ENCODE assay signal across 23 cellular contexts in the genomic region with DNA sequence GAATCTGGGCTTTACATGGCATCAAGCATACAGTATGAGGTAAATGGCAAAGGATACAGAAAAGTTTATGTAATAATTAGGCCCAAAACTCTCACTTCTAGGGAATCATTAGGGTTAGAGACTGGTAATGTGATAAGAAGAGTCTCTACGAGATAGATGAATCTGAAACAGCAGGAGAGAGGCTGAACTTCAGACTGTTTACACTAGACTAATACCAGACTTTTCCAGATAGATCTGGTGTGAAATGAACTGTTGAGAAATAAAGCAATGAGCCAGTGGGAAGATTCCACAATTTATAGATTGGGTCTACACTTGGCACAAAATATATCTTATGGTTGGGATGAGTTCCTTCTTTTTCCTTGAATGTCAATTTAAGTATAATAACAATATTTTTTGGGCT.
DNase-seq lines count a peak whose midpoint lies in the region; ATAC-seq, FAIRE-seq and TF ChIP-seq lines count a peak whose summit lies in the region.
"Had no signal": no experiment of that assay in that cellular context is flagged by ENCODE, and none has a peak within 500 bp of the region (broad histone marks: within the 10 kb centered on the region; RNA-seq: fewer than 3 reads in every experiment).

No MANE protein-coding gene starts in this region.

- CTCF ChIA-PET in K562 (lab: Yijun Ruan, JAX; ENCODE audit: low intra/inter-chr PET ratio) = no interaction called here

- H3K36me3 Mint-ChIP-seq in mesothelial cell of epicardium = no peaks in the 10 kb centered on the region
- no peaks in the 10 kb centered on the region for H3K36me3 Mint-ChIP-seq in GM23338 (ENCODE audit: low read depth)

- no peaks in the 10 kb centered on the region for H3K9me3 Mint-ChIP-seq in mesothelial cell of epicardium
- H3K9me3 Mint-ChIP-seq in GM23338 = no peaks in the 10 kb centered on the region
- H3K9me3 Mint-ChIP-seq: CD4-positive, alpha-beta T cell had no signal

- BruUV-seq in K562 (replicated peaks; lab: Mats Ljungman, UMichigan) = no TSS peak

- H4K20me1 ChIP-seq in K562 (replicated peaks; ENCODE audit: control insufficient read depth, insufficient read depth, low read length) (no peaks in the 10 kb centered on the region), GM23338 (replicated peaks; ENCODE audit: insufficient read depth) (no peaks in the 10 kb centered on the region)

- TF ChIP-seq POLR2A in K562 (conservative IDR thresholded peaks at IDR 0.05) = no peak
- TF ChIP-seq POLR2A in thyroid gland (IDR thresholded peaks at IDR 0.05) = no peak

- no peak for TF ChIP-seq RAD21 in K562 (CRISPR knock-in tag; conservative IDR thresholded peaks at IDR 0.05 in 1 of 2, IDR thresholded peaks at IDR 0.05 in 1 of 2)

- no peak for DNase-seq in K562 (ENCODE audit: extremely low read depth in 1 of 4, low spot score in 3 of 4)
- DNase-seq in mesothelial cell of epicardium (ENCODE audit: low spot score in 2 of 2, unreplicated experiment in 2 of 2) = no peak
- DNase-seq in thyroid gland = no peak
- DNase-seq in trophoblast cell = no peak
- DNase-seq in GM13977 (ENCODE audit: low spot score) = no peak
- DNase-seq in GM23338 (ENCODE audit: low spot score) = no peak
- DNase-seq: CD4-positive, alpha-beta T cell; COR-L47; DMS 273 treated with DMSO at 0.1 percent for 48 hours; DND-41; GOT3; HCEC 1CT; MG63; NCI-H1417; NCI-H1694 treated with DMSO at 0.1 percent for 48 hours; NCI-H2081 treated with DMSO at 0.1 percent for 48 hours; NCI-H2171 treated with DMSO at 0.1 percent for 48 hours; NCI-H524 treated with DMSO at 0.1 percent for 48 hours; Peyer's patch; SJCRH30 had no signal

- no peak overlapping the region for H3K4me2 ChIP-seq in K562 (ENCODE audit: insufficient read depth, low read length)
- H3K4me2 ChIP-seq in trophoblast cell (ENCODE audit: low read length) = no peak overlapping the region
- H3K4me2 ChIP-seq in GM23338 = no peak overlapping the region

- H2BK120ac ChIP-seq in trophoblast cell (ENCODE audit: insufficient read depth, low read length, poor library complexity) = no peak overlapping the region

- H3K79me1 ChIP-seq in trophoblast cell (ENCODE audit: low read length) = no peaks in the 10 kb centered on the region

- H3K9me3 ChIP-seq in K562 (replicated peaks; ENCODE audit: control insufficient read depth, insufficient read depth, low read depth, low read length) (no peaks in the 10 kb centered on the region), thyroid gland (no peaks in the 10 kb centered on the region), trophoblast cell (ENCODE audit: insufficient read depth, low read depth, low read length) (no peaks in the 10 kb centered on the region)
- H3K9me3 ChIP-seq: MG63, Peyer's patch, SJCRH30 had no signal

- FAIRE-seq in K562 (lab: Jason Lieb, UNC) (no peak), islet of Langerhans (lab: Jason Lieb, UNC) (peak; percentile 76)
- FAIRE-seq: GM12891, HTR-8/SVneo had no signal

- H3K27ac ChIP-seq in K562 (ENCODE audit: extremely low read depth, low read depth, low read length) (peak overlapping the region; percentile 53; the same call in 2 of the 3 replicates), thyroid gland (peak overlapping the region in 2 of 3 donors; percentile 7 to 18), trophoblast cell (ENCODE audit: low read depth, low read length) (no peak overlapping the region), GM23338 (ENCODE audit: low read depth) (no peak overlapping the region)
- H3K27ac ChIP-seq: Peyer's patch, SJCRH30 had no signal

- H3K79me2 ChIP-seq in K562 (ENCODE audit: control insufficient read depth, insufficient read depth, low read length) (peaks cover 62% of the 10 kb centered on the region), trophoblast cell (ENCODE audit: control insufficient read depth, insufficient read depth, low read length, poor library complexity) (no peaks in the 10 kb centered on the region), GM23338 (replicated peaks; ENCODE audit: insufficient read depth) (no peaks in the 10 kb centered on the region)

- H3K9ac ChIP-seq in K562 (ENCODE audit: insufficient read depth in 1 of 2, low read depth in 2 of 2, low read length in 2 of 2) (no peak overlapping the region), trophoblast cell (ENCODE audit: low read length) (no peak overlapping the region)

- H3K14ac ChIP-seq in trophoblast cell (ENCODE audit: low read length) = no peak overlapping the region

- no peaks in the 10 kb centered on the region for H3K27me3 ChIP-seq in K562 (ENCODE audit: control insufficient read depth in 2 of 2, insufficient read depth in 2 of 2, low read length in 2 of 2)
- no peaks in the 10 kb centered on the region for H3K27me3 ChIP-seq in thyroid gland
- no peaks in the 10 kb centered on the region for H3K27me3 ChIP-seq in trophoblast cell (ENCODE audit: insufficient read depth, low read length)
- no peaks in the 10 kb centered on the region for H3K27me3 ChIP-seq in GM23338 (ENCODE audit: insufficient read depth)
- H3K27me3 ChIP-seq: MG63, Peyer's patch, SJCRH30 had no signal

- H3K4me3 ChIP-seq in K562 (no peak overlapping the region), thyroid gland (replicated peaks in 1 of 3) (no peak overlapping the region), trophoblast cell (ENCODE audit: low read depth, low read length) (no peak overlapping the region), GM23338 (no peak overlapping the region)
- H3K4me3 ChIP-seq: MG63, Peyer's patch, SJCRH30 had no signal

- no peak overlapping the region for H2BK5ac ChIP-seq in trophoblast cell (ENCODE audit: low read depth, low read length, poor library complexity)

- H2BK12ac ChIP-seq in trophoblast cell (ENCODE audit: low read length) = no peak overlapping the region

- H3K36me3 ChIP-seq in K562 (ENCODE audit: control insufficient read depth, insufficient read depth, low read length) (peaks cover 42% of the 10 kb centered on the region), thyroid gland (no peaks in the 10 kb centered on the region), trophoblast cell (ENCODE audit: control insufficient read depth in 1 of 2, insufficient read depth in 2 of 2, low read length in 2 of 2) (no peaks in the 10 kb centered on the region), GM23338 (ENCODE audit: insufficient read depth) (no peaks in the 10 kb centered on the region)
- H3K36me3 ChIP-seq: MG63, Peyer's patch, SJCRH30 had no signal

- H3K27ac Mint-ChIP-seq in mesothelial cell of epicardium (peak overlapping the region; percentile 28), GM23338 (no peak overlapping the region; the same call in 1 of the 2 replicates)
- H3K27ac Mint-ChIP-seq: CD4-positive, alpha-beta T cell had no signal

- no peak overlapping the region for H4K91ac ChIP-seq in trophoblast cell (ENCODE audit: low read depth, low read length)

- peaks cover 10 to 21% of the 10 kb centered on the region in 2 experiments; a peak in 3 of 5 replicates for H3K4me1 ChIP-seq in K562 (replicated peaks in 1 of 2; ENCODE audit: control insufficient read depth in 2 of 2, insufficient read depth in 2 of 2, low read length in 2 of 2)
- peaks cover 5 to 20% of the 10 kb centered on the region in 2 donors for H3K4me1 ChIP-seq in thyroid gland
- no peaks in the 10 kb centered on the region for H3K4me1 ChIP-seq in trophoblast cell (ENCODE audit: control insufficient read depth in 1 of 2, insufficient read depth in 2 of 2, low read length in 2 of 2)
- no peaks in the 10 kb centered on the region for H3K4me1 ChIP-seq in GM23338 (ENCODE audit: insufficient read depth)
- H3K4me1 ChIP-seq: Peyer's patch, SJCRH30 had no signal

- H3K18ac ChIP-seq in trophoblast cell (ENCODE audit: low read length) = no peak overlapping the region

- H2AK5ac ChIP-seq in trophoblast cell (ENCODE audit: low read length) = no peak overlapping the region

- POLR2A ChIA-PET in K562 (lab: Yijun Ruan, JAX) = interaction anchor here (1.0 to 1.2 kb wide), 3 partner anchors 7 to 10 kb away, joined by 3 to 4 read pairs (median 3); no protein-coding TSS in a partner anchor

- no peaks in the 10 kb centered on the region for H3K9me1 ChIP-seq in K562 (ENCODE audit: control insufficient read depth, insufficient read depth, low read length)

- in situ Hi-C loops in K562 (cut with MboI) = no loop called here
- in situ Hi-C loops in GM13977 (cut with MboI; ENCODE audit: low pct_unique_long_range_greater_than_20kb, low sequenced_read_pairs, unreplicated experiment) = no loop called here

- no peaks in the 10 kb centered on the region for H3K9me2 ChIP-seq in GM23338 (ENCODE audit: insufficient read depth)

- H3K27me3 Mint-ChIP-seq in mesothelial cell of epicardium (ENCODE audit: low read depth) = no peaks in the 10 kb centered on the region
- peaks cover 2% of the 10 kb centered on the region for H3K27me3 Mint-ChIP-seq in GM23338 (ENCODE audit: insufficient read depth, low read depth, poor library complexity)
- H3K27me3 Mint-ChIP-seq: CD4-positive, alpha-beta T cell had no signal

- no peak for TF ChIP-seq EP300 in K562 (IDR thresholded peaks at IDR 0.05; ENCODE audit: low read length)

- H3K4me1 Mint-ChIP-seq in mesothelial cell of epicardium (peaks cover 12% of the 10 kb centered on the region), GM23338 (no peaks in the 10 kb centered on the region)

- no peak overlapping the region for H3K23ac ChIP-seq in trophoblast cell (ENCODE audit: low read length)

- no peak overlapping the region for H4K12ac ChIP-seq in trophoblast cell (ENCODE audit: low read depth, low read length)

- no peak overlapping the region for H3K4ac ChIP-seq in trophoblast cell (ENCODE audit: low read depth, low read length)

- ATAC-seq in K562 (no peak), GM23338 (no peak)

- H2AFZ ChIP-seq in K562 (ENCODE audit: low read depth, low read length) (no peak overlapping the region), trophoblast cell (ENCODE audit: insufficient read depth, low read length, poor library complexity) (no peak overlapping the region), GM23338 (no peak overlapping the region)

- TF ChIP-seq CTCF in K562 (IDR thresholded peaks at IDR 0.05 in 2 of 3, conservative IDR thresholded peaks at IDR 0.05 in 1 of 3; ENCODE audit: insufficient read depth in 2 of 3, low read depth in 1 of 3, low read length in 3 of 3) (no peak), mesothelial cell of epicardium (IDR thresholded peaks at IDR 0.05; ENCODE audit: unreplicated experiment) (no peak), thyroid gland (IDR thresholded peaks at IDR 0.05) (no peak), GM13977 (IDR thresholded peaks at IDR 0.05; ENCODE audit: extremely low read depth, insufficient read depth, missing control alignments) (no peak), GM23338 (conservative IDR thresholded peaks at IDR 0.05; ENCODE audit: low read depth in 2 of 2) (no peak)

- H3K4me3 Mint-ChIP-seq in mesothelial cell of epicardium (no peak overlapping the region), GM23338 (no peak overlapping the region)
- H3K4me3 Mint-ChIP-seq: CD4-positive, alpha-beta T cell had no signal

- WGBS in K562 (ENCODE audit: insufficient coverage, low coverage, missing lambda C conversion rate) = 42% methylated on average over 1 of the region's 1 CpG
- WGBS in thyroid gland, 2 donors = 42 to 55% methylated on average over 1 of the region's 1 CpG
- no CpG with 5 or more reads among the region's 1 CpG for WGBS in trophoblast cell (ENCODE audit: extremely low coverage, insufficient coverage, insufficient read length)

- H3F3A ChIP-seq in GM23338 (replicated peaks; ENCODE audit: low read depth) = no peaks in the 10 kb centered on the region

- no peak overlapping the region for H4K8ac ChIP-seq in trophoblast cell (ENCODE audit: low read depth, low read length)

- intact Hi-C loops in K562 (cut with micrococcal nuclease) = no loop called here
- intact Hi-C loops in thyroid gland (cut with DNase I) = no loop called here

Comparison
In these comparisons a context has a peak if more than half of its experiments do, and no peak if none do; other contexts are left out.
1. H3K27ac ChIP-seq: peak in K562 (single experiment) and thyroid gland (2 of 3); none in trophoblast cell (single experiment) and GM23338 (single experiment).